34 cellular contexts compared by ENCODE assay signal in genomic region chr3:128997486-128997885, GRCh38. TPM values are rescaled to one million over a fixed set of nuclear protein-coding genes. Genes with fewer than 3 reads are reported as not detected.
"Had no signal": no experiment of that assay in that cellular context is flagged by ENCODE, and none has a peak within 500 bp of the region (broad histone marks: within the 10 kb centered on the region; RNA-seq: fewer than 3 reads in every experiment).

No MANE protein-coding gene starts in this region.

- H3K9me3 Mint-ChIP-seq: activated B cell treated with CpG ODN at 0.5 μM for 24 hours; activated CD4-positive, alpha-beta memory T cell treated with anti-CD3 and anti-CD28 coated beads for 36 hours had no signal

- H3K4me3 ChIP-seq: MG63, SJCRH30 had no signal

- H3K36me3 ChIP-seq: brain microvascular endothelial cell, MG63, SJCRH30 had no signal

- H3K4me3 Mint-ChIP-seq: activated B cell treated with CpG ODN at 0.5 μM for 24 hours; activated CD4-positive, alpha-beta memory T cell treated with anti-CD3 and anti-CD28 coated beads for 36 hours; activated naive CD4-positive, alpha-beta T cell treated with anti-CD3 and anti-CD28 coated beads, Interleukin-2, amount 10 ng/mL, durations not matched to agents 7 days and 5 days; activated naive CD8-positive, alpha-beta T cell had no signal

- H3K27ac Mint-ChIP-seq: activated B cell treated with CpG ODN at 0.5 μM for 24 hours; activated CD4-positive, alpha-beta memory T cell treated with anti-CD3 and anti-CD28 coated beads for 36 hours; activated naive CD4-positive, alpha-beta T cell treated with anti-CD3 and anti-CD28 coated beads, Interleukin-2, amount 10 ng/mL, durations not matched to agents 7 days and 5 days; activated naive CD8-positive, alpha-beta T cell had no signal

- ATAC-seq: Panc1 had no signal

- H3K9me3 ChIP-seq: MG63 had no signal

- DNase-seq: activated B cell treated with CpG ODN at 0.5 μM for 24 hours; activated CD4-positive, alpha-beta memory T cell treated with anti-CD3 and anti-CD28 coated beads for 36 hours; activated CD4-positive, alpha-beta T cell treated with anti-CD3 and anti-CD28 coated beads for 4 hours; activated CD4-positive, alpha-beta T cell treated with anti-CD3 and anti-CD28 coated beads, Interleukin-2, amount 50 U/mL, for 1 hour; activated CD4-positive, CD25-positive, alpha-beta regulatory T cell treated with anti-CD3 and anti-CD28 coated beads, Interleukin-2, amount 50 U/mL, for 72 hours; activated CD8-positive, alpha-beta memory T cell treated with anti-CD3 and anti-CD28 coated beads, Interleukin-2, amount 50 U/mL, for 4 hours; activated effector memory CD4-positive, alpha-beta T cell treated with Interleukin-2 at 50 U/mL for 16 hours; activated naive CD4-positive, alpha-beta T cell treated with anti-CD3 and anti-CD28 coated beads, Interleukin-2, amount 10 ng/mL, durations not matched to agents 7 days and 5 days; activated T-cell treated with anti-CD3 and anti-CD28 coated beads for 4 hours; activated T-cell treated with anti-CD3 and anti-CD28 coated beads, Interleukin-2, amount 50 U/mL, for 48 hours; amniotic stem cell; aorta; brain microvascular endothelial cell; central memory CD4-positive, alpha-beta T cell; Karpas-422; MG63; NCI-H1048; NCI-H1105 treated with DMSO at 0.1 percent for 48 hours; NCI-H1436; NCI-H1694; NCI-H1930; NCI-H2081 treated with DMSO at 0.1 percent for 48 hours; NCI-H226; NCI-H524 treated with DMSO at 0.1 percent for 48 hours; SHP77; SJCRH30; SW 1271; T-helper 1 cell; T-helper 2 cell; T-helper 9 cell had no signal

- H3K27me3 ChIP-seq: SJCRH30 had no signal

- H3K27ac ChIP-seq: brain microvascular endothelial cell, SJCRH30 had no signal

- H3K36me3 Mint-ChIP-seq: activated CD4-positive, alpha-beta memory T cell treated with anti-CD3 and anti-CD28 coated beads for 36 hours; activated naive CD4-positive, alpha-beta T cell treated with anti-CD3 and anti-CD28 coated beads, Interleukin-2, amount 10 ng/mL, durations not matched to agents 7 days and 5 days had no signal

- H3K4me1 ChIP-seq: SJCRH30 had no signal

RNA-seq across cellular contexts. Expression of gene CFAP92, which starts 3.6 kb away (rescaled TPM):
- total RNA-seq: activated B cell treated with CpG ODN at 0.5 μM for 24 hours had no signal
- polyA plus RNA-seq: aorta had no signal

RNA-seq across cellular contexts. Expression of gene EFCC1, which starts 3.6 kb away (rescaled TPM):
- total RNA-seq: activated B cell treated with CpG ODN at 0.5 μM for 24 hours, NCI-H460, RPMI7951 had no signal
